ENCODE assay signal across 1 cellular context in genomic region chr12:49872781-49873181, GRCh38.
TF ChIP-seq lines count a peak whose summit lies in the region.

No MANE protein-coding gene starts in this region.

TF ChIP-seq in HCT116, 20 proteins besides CTCF, POLR2A, EP300 and RAD21 (continued from another document):
- TF ChIP-seq REST (IDR thresholded peaks at IDR 0.05; ENCODE audit: low read depth) (no peak), EZH2phosphoT487 (IDR thresholded peaks at IDR 0.05; ENCODE audit: borderline replicate concordance) (no peak), FOSL1 (IDR thresholded peaks at IDR 0.05; ENCODE audit: low read depth) (no peak), ATF3 (IDR thresholded peaks at IDR 0.05) (no peak), CBX3 (IDR thresholded peaks at IDR 0.05; ENCODE audit: low read depth) (no peak), POLR2AphosphoS5 (IDR thresholded peaks at IDR 0.05; ENCODE audit: low read depth, low read length) (no peak)
